Comparison of ENCODE assay signal across 8 cellular contexts in genomic region chr11:10366568-10367331, GRCh38.
A peak's percentile ranks its signal among the peaks of the same experiment; 100 is the strongest.
DNase-seq lines count a peak whose midpoint lies in the region; ATAC-seq and TF ChIP-seq lines count a peak whose summit lies in the region.

No MANE protein-coding gene starts in this region.

- H3K27ac Mint-ChIP-seq in activated CD8-positive, alpha-beta memory T cell treated with anti-CD3 and anti-CD28 coated beads, Interleukin-2, amount 10 ng/mL, durations not matched to agents 7 days and 5 days: no peak overlapping the region
- H3K27ac Mint-ChIP-seq in naive thymus-derived CD8-positive, alpha-beta T cell: peak overlapping the region in 1 of 10 donors; percentile 52
- H3K27ac Mint-ChIP-seq in stimulated activated naive CD8-positive, alpha-beta T cell treated with anti-CD3 and anti-CD28 coated beads, Interleukin-15, Interleukin-2, amounts not matched to agents 100 ng/mL and 50 ng/mL, for 24 hours: peak overlapping the region; percentile 50

- H3K36me3 Mint-ChIP-seq in activated CD8-positive, alpha-beta memory T cell treated with anti-CD3 and anti-CD28 coated beads, Interleukin-2, amount 10 ng/mL, durations not matched to agents 7 days and 5 days: no peaks in the 10 kb centered on the region
- H3K36me3 Mint-ChIP-seq in naive thymus-derived CD8-positive, alpha-beta T cell: no peaks in the 10 kb centered on the region
- H3K36me3 Mint-ChIP-seq in stimulated activated naive CD8-positive, alpha-beta T cell treated with anti-CD3 and anti-CD28 coated beads, Interleukin-15, Interleukin-2, amounts not matched to agents 100 ng/mL and 50 ng/mL, for 24 hours (ENCODE audit: low read depth): no peaks in the 10 kb centered on the region

- H3K4me3 ChIP-seq in epithelial cell of proximal tubule (ENCODE audit: low read depth, low read length): no peak overlapping the region

- peaks cover 17% of the 10 kb centered on the region for H3K27me3 Mint-ChIP-seq in activated CD8-positive, alpha-beta memory T cell treated with anti-CD3 and anti-CD28 coated beads, Interleukin-2, amount 10 ng/mL, durations not matched to agents 7 days and 5 days
- H3K27me3 Mint-ChIP-seq in naive thymus-derived CD8-positive, alpha-beta T cell: peaks cover 6 to 35% (median 14%) of the 10 kb centered on the region in 5 donors
- H3K27me3 Mint-ChIP-seq in stimulated activated naive CD8-positive, alpha-beta T cell treated with anti-CD3 and anti-CD28 coated beads, Interleukin-15, Interleukin-2, amounts not matched to agents 100 ng/mL and 50 ng/mL, for 24 hours: peaks cover 19% of the 10 kb centered on the region

- ATAC-seq in GM19351 (IDR thresholded peaks at IDR 0.05; ENCODE audit: unreplicated experiment): peak; percentile 90
- ATAC-seq in activated CD8-positive, alpha-beta memory T cell treated with anti-CD3 and anti-CD28 coated beads, Interleukin-2, amount 10 ng/mL, durations not matched to agents 7 days and 5 days: peak; percentile 81
- ATAC-seq in naive thymus-derived CD8-positive, alpha-beta T cell: peak; percentile 68 to 75

- H3K4me3 Mint-ChIP-seq in activated CD8-positive, alpha-beta memory T cell treated with anti-CD3 and anti-CD28 coated beads, Interleukin-2, amount 10 ng/mL, durations not matched to agents 7 days and 5 days: no peak overlapping the region
- H3K4me3 Mint-ChIP-seq in naive thymus-derived CD8-positive, alpha-beta T cell: peak overlapping the region in 3 of 10 donors; percentile 1 to 24 (median 8)
- H3K4me3 Mint-ChIP-seq in stimulated activated naive CD8-positive, alpha-beta T cell treated with anti-CD3 and anti-CD28 coated beads, Interleukin-15, Interleukin-2, amounts not matched to agents 100 ng/mL and 50 ng/mL, for 24 hours: peak overlapping the region; percentile 24

- peak; percentile 97 for TF ChIP-seq CTCF in epithelial cell of proximal tubule (conservative IDR thresholded peaks at IDR 0.05; ENCODE audit: low read depth, low read length)

- DNase-seq in C1 segment of cervical spinal cord (lab: John Stamatoyannopoulos, UW): peak in 11 of 14 donors; percentile 9 to 63 (median 45)
- DNase-seq in HPDE6-E6E7 (ENCODE audit: extremely low spot score): peak; percentile 74
- DNase-seq in NOMO-1 treated with dmso at 0.1 percent for 144 hours (lab: John Stamatoyannopoulos, UW; ENCODE audit: unreplicated experiment): peak; percentile 70
- peak; percentile 72 for DNase-seq in activated CD8-positive, alpha-beta memory T cell treated with anti-CD3 and anti-CD28 coated beads, Interleukin-2, amount 10 ng/mL, durations not matched to agents 7 days and 5 days
- DNase-seq in epithelial cell of proximal tubule (ENCODE audit: low read depth): peak; percentile 77
- peak; percentile 14 to 70 (median 34) for DNase-seq in naive thymus-derived CD8-positive, alpha-beta T cell

- POLR2A ChIA-PET in naive thymus-derived CD8-positive, alpha-beta T cell (lab: Charles Lee): no interaction called here

- CTCF ChIA-PET in activated CD8-positive, alpha-beta memory T cell treated with anti-CD3 and anti-CD28 coated beads, Interleukin-2, amount 10 ng/mL, durations not matched to agents 7 days and 5 days (lab: Charles Lee): interaction anchor here (0.6 to 1.7 kb wide), 20 partner anchors 9 to 370 kb away, joined by 3 to 7 read pairs (median 3); partner anchors contain the start of gene RNF141

- peaks cover 8% of the 10 kb centered on the region for H3K4me1 Mint-ChIP-seq in activated CD8-positive, alpha-beta memory T cell treated with anti-CD3 and anti-CD28 coated beads, Interleukin-2, amount 10 ng/mL, durations not matched to agents 7 days and 5 days
- H3K4me1 Mint-ChIP-seq in naive thymus-derived CD8-positive, alpha-beta T cell: peaks cover 3 to 9% (median 8%) of the 10 kb centered on the region in 4 donors
- peaks cover 8% of the 10 kb centered on the region for H3K4me1 Mint-ChIP-seq in stimulated activated naive CD8-positive, alpha-beta T cell treated with anti-CD3 and anti-CD28 coated beads, Interleukin-15, Interleukin-2, amounts not matched to agents 100 ng/mL and 50 ng/mL, for 24 hours (ENCODE audit: low read depth)

- no peaks in the 10 kb centered on the region for H3K9me3 Mint-ChIP-seq in activated CD8-positive, alpha-beta memory T cell treated with anti-CD3 and anti-CD28 coated beads, Interleukin-2, amount 10 ng/mL, durations not matched to agents 7 days and 5 days (ENCODE audit: low read depth)
- H3K9me3 Mint-ChIP-seq in naive thymus-derived CD8-positive, alpha-beta T cell: peaks cover 0 to 3% (median 0%) of the 10 kb centered on the region in 9 donors
- peaks cover 6% of the 10 kb centered on the region for H3K9me3 Mint-ChIP-seq in stimulated activated naive CD8-positive, alpha-beta T cell treated with anti-CD3 and anti-CD28 coated beads, Interleukin-15, Interleukin-2, amounts not matched to agents 100 ng/mL and 50 ng/mL, for 24 hours
